Comparison of ENCODE assay signal across 11 cellular contexts in genomic region chr3:16504242-16504641, GRCh38. TPM values are rescaled to one million over a fixed set of nuclear protein-coding genes. Genes with fewer than 3 reads are reported as not detected.
DNase-seq lines count a peak whose midpoint lies in the region; ATAC-seq and TF ChIP-seq lines count a peak whose summit lies in the region.
"Had no signal": no experiment of that assay in that cellular context is flagged by ENCODE, and none has a peak within 500 bp of the region (broad histone marks: within the 10 kb centered on the region; RNA-seq: fewer than 3 reads in every experiment).

No MANE protein-coding gene starts in this region.

- H3K9me2 ChIP-seq in PC-3 (replicated peaks; ENCODE audit: low read length) = no peaks in the 10 kb centered on the region

- H3K27me3 ChIP-seq in HL-60 (ENCODE audit: insufficient read depth, poor library complexity, severe bottlenecking) (no peaks in the 10 kb centered on the region), PC-3 (ENCODE audit: low read length) (no peaks in the 10 kb centered on the region)
- H3K27me3 ChIP-seq: ascending aorta had no signal

- H2AFZ ChIP-seq in PC-3 (ENCODE audit: low read length) = no peak overlapping the region

- intact Hi-C loops in PC-3 (cut with micrococcal nuclease) = no loop called here
- intact Hi-C loops in activated CD4-positive, alpha-beta T cell treated with anti-CD3 and anti-CD28 coated beads, Interleukin-2, amount 10 ng/mL, durations not matched to agents 24 days and 14 days (cut with micrococcal nuclease) = no loop called here

- CTCF ChIA-PET in HEK293 (lab: Yijun Ruan, JAX) = interaction anchor here (0.6 kb wide), 1 partner anchor 23 kb away, joined by 3 read pairs; no protein-coding TSS in a partner anchor
- CTCF ChIA-PET in PC-3 (lab: Charles Lee) = no interaction called here

- H3K4me2 ChIP-seq in PC-3 (ENCODE audit: low read length) = no peak overlapping the region

- H3F3A ChIP-seq in PC-3 (ENCODE audit: low read length, unreplicated experiment) = no peaks in the 10 kb centered on the region

- no peaks in the 10 kb centered on the region for H3K9me3 Mint-ChIP-seq in naive B cell
- peaks cover 4% of the 10 kb centered on the region for H3K9me3 Mint-ChIP-seq in activated CD4-positive, alpha-beta T cell treated with anti-CD3 and anti-CD28 coated beads, Interleukin-2, amount 10 ng/mL, durations not matched to agents 24 days and 14 days

- no peak overlapping the region for H3K9ac ChIP-seq in PC-3 (ENCODE audit: low read length)

- H3K4me1 ChIP-seq in HEK293 (ENCODE audit: control insufficient read depth, insufficient read depth, low read length) (peaks cover 20% of the 10 kb centered on the region), PC-3 (ENCODE audit: insufficient read depth, low read length) (no peaks in the 10 kb centered on the region)

- no peaks in the 10 kb centered on the region for H3K79me2 ChIP-seq in PC-3 (ENCODE audit: low read length)

- POLR2A ChIA-PET in HEK293 (lab: Yijun Ruan, JAX) = no interaction called here
- POLR2A ChIA-PET in PC-3 (lab: Charles Lee; ENCODE audit: unreplicated experiment) = no interaction called here

- no peaks in the 10 kb centered on the region for H3K9me3 ChIP-seq in HEK293 (ENCODE audit: control insufficient read depth, insufficient read depth, low read depth, low read length)
- no peaks in the 10 kb centered on the region for H3K9me3 ChIP-seq in PC-3 (ENCODE audit: low read length)
- H3K9me3 ChIP-seq: ascending aorta had no signal

- H3K27ac ChIP-seq in HEK293 (ENCODE audit: extremely low read depth, low read depth, low read length) (no peak overlapping the region), HL-60 (replicated peaks) (no peak overlapping the region), PC-3 (ENCODE audit: low read length) (no peak overlapping the region)
- H3K27ac ChIP-seq: ascending aorta had no signal

- no peaks in the 10 kb centered on the region for H4K20me1 ChIP-seq in PC-3 (ENCODE audit: low read length)

- H3K36me3 Mint-ChIP-seq in naive B cell = peaks cover 20 to 31% of the 10 kb centered on the region in 2 donors
- H3K36me3 Mint-ChIP-seq in activated CD4-positive, alpha-beta T cell treated with anti-CD3 and anti-CD28 coated beads, Interleukin-2, amount 10 ng/mL, durations not matched to agents 24 days and 14 days (ENCODE audit: low read depth) = peaks cover 68% of the 10 kb centered on the region

- H3K4me1 Mint-ChIP-seq in naive B cell = peaks cover 45 to 80% (median 69%) of the 10 kb centered on the region in 3 donors
- peaks cover 46% of the 10 kb centered on the region for H3K4me1 Mint-ChIP-seq in activated CD4-positive, alpha-beta T cell treated with anti-CD3 and anti-CD28 coated beads, Interleukin-2, amount 10 ng/mL, durations not matched to agents 24 days and 14 days

- H3K27me3 Mint-ChIP-seq in naive B cell = no peaks in the 10 kb centered on the region
- H3K27me3 Mint-ChIP-seq in activated CD4-positive, alpha-beta T cell treated with anti-CD3 and anti-CD28 coated beads, Interleukin-2, amount 10 ng/mL, durations not matched to agents 24 days and 14 days = no peaks in the 10 kb centered on the region

- ATAC-seq in GM18861 (IDR thresholded peaks at IDR 0.05; ENCODE audit: unreplicated experiment) (peak; percentile 68), naive B cell (ENCODE audit: low read depth in 2 of 2) (peak; percentile 68 to 71), PC-3 (no peak)
- ATAC-seq: SK-N-SH treated with all-trans-retinoic acid at 6 μM for 48 hours had no signal

- no peaks in the 10 kb centered on the region for H3K36me3 ChIP-seq in HEK293 (ENCODE audit: control insufficient read depth in 2 of 2, insufficient read depth in 1 of 2, low read length in 2 of 2)
- H3K36me3 ChIP-seq in PC-3 (ENCODE audit: low read depth, low read length) = no peaks in the 10 kb centered on the region
- H3K36me3 ChIP-seq: ascending aorta had no signal

- peak overlapping the region in 5 of 6 donors; percentile 47 to 93 (median 77) for H3K27ac Mint-ChIP-seq in naive B cell
- H3K27ac Mint-ChIP-seq in activated CD4-positive, alpha-beta T cell treated with anti-CD3 and anti-CD28 coated beads, Interleukin-2, amount 10 ng/mL, durations not matched to agents 24 days and 14 days = no peak overlapping the region

- H3K4me3 ChIP-seq in HEK293 (ENCODE audit: low read depth, low read length) (no peak overlapping the region), HL-60 (replicated peaks; ENCODE audit: insufficient read depth, low read length) (no peak overlapping the region), PC-3 (ENCODE audit: low read length) (no peak overlapping the region)
- H3K4me3 ChIP-seq: ascending aorta had no signal

- DNase-seq in HL-60 (ENCODE audit: low read depth in 1 of 2, low spot score in 1 of 2) (peak; percentile 33 to 79), naive B cell (peak; percentile 40), PC-3 (no peak), NCI-H2196 treated with DMSO at 0.1 percent for 48 hours (lab: John Stamatoyannopoulos, UW; ENCODE audit: unreplicated experiment) (no peak), cerebellar nuclear complex (lab: John Stamatoyannopoulos, UW) (no peak)
- no peak for DNase-seq in activated CD4-positive, alpha-beta T cell treated with anti-CD3 and anti-CD28 coated beads, Interleukin-2, amount 10 ng/mL, durations not matched to agents 24 days and 14 days
- DNase-seq: stimulated activated CD4-positive, alpha-beta T cell treated with anti-CD3 and anti-CD28 coated beads, Interleukin-2, amount 100 ng/mL, for 48 hours had no signal

- H3K4me3 Mint-ChIP-seq in naive B cell = no peak overlapping the region
- no peak overlapping the region for H3K4me3 Mint-ChIP-seq in activated CD4-positive, alpha-beta T cell treated with anti-CD3 and anti-CD28 coated beads, Interleukin-2, amount 10 ng/mL, durations not matched to agents 24 days and 14 days

- no peak for TF ChIP-seq CTCF in HEK293 (tag by site-specific recombination; IDR thresholded peaks at IDR 0.05)
- no peak for TF ChIP-seq CTCF in HL-60 (IDR thresholded peaks at IDR 0.05; ENCODE audit: insufficient read depth, low read length)
- no peak for TF ChIP-seq CTCF in PC-3 (conservative IDR thresholded peaks at IDR 0.05; ENCODE audit: low read depth, low read length)

- BruUV-seq in PC-3 (replicated peaks; lab: Mats Ljungman, UMichigan) = no TSS peak

TF ChIP-seq in HEK293, 187 proteins besides CTCF, POLR2A, EP300 and RAD21:
- peak; percentile 88 for TF ChIP-seq ATF2 (tag by site-specific recombination; IDR thresholded peaks at IDR 0.05; ENCODE audit: low read depth)
- TF ChIP-seq ZNF629 (tag by site-specific recombination; IDR thresholded peaks at IDR 0.05) = peak; percentile 45; the same call in 1 of the 2 replicates
- TF ChIP-seq ZNF138 (tag by site-specific recombination; IDR thresholded peaks at IDR 0.05; ENCODE audit: borderline replicate concordance) = no peak

RNA-seq across cellular contexts. Expression of gene RFTN1, which starts 9.3 kb away (rescaled TPM):
- 100 to 1,000 TPM in 3 of 6 donors, 10 to 100 TPM in 3; 63.0 to 147 (median 106) TPM for polyA plus RNA-seq in naive B cell (ENCODE audit: low read depth in 6 of 6)
- 9.7 and 12.3 TPM in 2 replicates for total RNA-seq in PC-3 (2014; rRNA removed)
- 90.6 and 92.4 TPM in 2 replicates for total RNA-seq in activated CD4-positive, alpha-beta T cell treated with anti-CD3 and anti-CD28 coated beads, Interleukin-2, amount 10 ng/mL, durations not matched to agents 24 days and 14 days

Comparison
In these comparisons a context has a peak if more than half of its experiments do, and no peak if none do; other contexts are left out.
1. DNase-seq: peak in HL-60 (2 of 2) and naive B cell (single experiment); none in PC-3 (single experiment), NCI-H2196 treated with DMSO at 0.1 percent for 48 hours (single experiment), activated CD4-positive, alpha-beta T cell treated with anti-CD3 and anti-CD28 coated beads, Interleukin-2, amount 10 ng/mL, durations not matched to agents 24 days and 14 days (single experiment) and cerebellar nuclear complex (0 of 2).